ENCODE assay signal across 16 cellular contexts in genomic region chr6:21785162-21785561, GRCh38.
"Had no signal": no experiment of that assay in that cellular context is flagged by ENCODE, and none has a peak within 500 bp of the region (broad histone marks: within the 10 kb centered on the region; RNA-seq: fewer than 3 reads in every experiment).

No MANE protein-coding gene starts in this region.

- H3K4me1 ChIP-seq: esophagus squamous epithelium, testis had no signal

- H3K4me3 ChIP-seq: cardiac muscle cell, esophagus squamous epithelium, lung, testis had no signal

- H3K36me3 Mint-ChIP-seq: naive thymus-derived CD4-positive, alpha-beta T cell had no signal

- FAIRE-seq: astrocyte, endometrium had no signal

- H3K4me3 Mint-ChIP-seq: activated CD8-positive, alpha-beta T cell treated with anti-CD3 and anti-CD28 coated beads for 36 hours; naive thymus-derived CD4-positive, alpha-beta T cell had no signal

- H3K27me3 Mint-ChIP-seq: activated CD8-positive, alpha-beta T cell treated with anti-CD3 and anti-CD28 coated beads for 36 hours had no signal

- H3K36me3 ChIP-seq: cardiac muscle cell, esophagus squamous epithelium had no signal

- H3K27ac Mint-ChIP-seq: activated CD8-positive, alpha-beta T cell treated with anti-CD3 and anti-CD28 coated beads for 36 hours; naive thymus-derived CD4-positive, alpha-beta T cell had no signal

- ATAC-seq: activated CD8-positive, alpha-beta T cell treated with anti-CD3 and anti-CD28 coated beads for 36 hours; left cardiac atrium; naive thymus-derived CD4-positive, alpha-beta T cell had no signal

- H3K27me3 ChIP-seq: cardiac muscle cell, esophagus squamous epithelium, testis had no signal

- H3K9me3 Mint-ChIP-seq: activated CD8-positive, alpha-beta T cell treated with anti-CD3 and anti-CD28 coated beads for 36 hours had no signal

- DNase-seq: activated CD8-positive, alpha-beta memory T cell treated with anti-CD3 and anti-CD28 coated beads, Interleukin-2, amount 50 U/mL, for 4 hours; activated naive CD4-positive, alpha-beta T cell; esophagus squamous epithelium; foreskin fibroblast; glutamatergic neuron; left cardiac atrium; naive thymus-derived CD4-positive, alpha-beta T cell; stimulated activated CD4-positive, alpha-beta T cell treated with anti-CD3 and anti-CD28 coated beads, Interleukin-12 subunit alpha, Interleukin-12 subunit beta, amount 100 ng/mL, for 4 hours; stimulated activated naive CD4-positive, alpha-beta T cell treated with Interleukin-2 at 50 U/mL for 16 hours; T1000; testis had no signal

- H3K27ac ChIP-seq: cardiac muscle cell, esophagus squamous epithelium, testis had no signal

- H3K9me3 ChIP-seq: esophagus squamous epithelium, testis had no signal
